ENCODE assay signal across 25 cellular contexts in genomic region chr2:29892576-29892975, GRCh38. TPM values are rescaled to one million over a fixed set of nuclear protein-coding genes. Genes with fewer than 3 reads are reported as not detected.
DNase-seq lines count a peak whose midpoint lies in the region; ATAC-seq, FAIRE-seq and TF ChIP-seq lines count a peak whose summit lies in the region.
"Had no signal": no experiment of that assay in that cellular context is flagged by ENCODE, and none has a peak within 500 bp of the region (broad histone marks: within the 10 kb centered on the region; RNA-seq: fewer than 3 reads in every experiment).

No MANE protein-coding gene starts in this region.

- H3K79me2 ChIP-seq in astrocyte (ENCODE audit: insufficient read depth, low read length) = no peaks in the 10 kb centered on the region

- H3K9me3 Mint-ChIP-seq in astrocyte (ENCODE audit: unreplicated experiment) = peaks cover 2% of the 10 kb centered on the region
- H3K9me3 Mint-ChIP-seq in WTC11 = no peaks in the 10 kb centered on the region
- H3K9me3 Mint-ChIP-seq: CD8-positive, alpha-beta T cell; GM23338; H9 had no signal

- H3K27ac Mint-ChIP-seq in astrocyte (ENCODE audit: unreplicated experiment) (peak overlapping the region; percentile 82), WTC11 (no peak overlapping the region)
- H3K27ac Mint-ChIP-seq: B cell; CD4-positive, CD25-positive, alpha-beta regulatory T cell; CD8-positive, alpha-beta T cell; GM23338; H9 had no signal

- H3K4me2 ChIP-seq in astrocyte (ENCODE audit: low read length) = no peak overlapping the region
- H3K4me2 ChIP-seq: BLaER1, GM23338 had no signal

- H3K27ac ChIP-seq in astrocyte (ENCODE audit: low read depth, low read length) = no peak overlapping the region
- H3K27ac ChIP-seq: 22Rv1, BLaER1, C4-2B had no signal

- no peaks in the 10 kb centered on the region for H3K36me3 Mint-ChIP-seq in astrocyte (ENCODE audit: low read depth, unreplicated experiment)
- H3K36me3 Mint-ChIP-seq in WTC11 = no peaks in the 10 kb centered on the region
- H3K36me3 Mint-ChIP-seq: CD4-positive, CD25-positive, alpha-beta regulatory T cell; CD8-positive, alpha-beta T cell had no signal

- FAIRE-seq in astrocyte (lab: Jason Lieb, UNC) = no peak
- FAIRE-seq: A204.1, G401.6, GM12892, GM19239 had no signal

- H3K9me3 ChIP-seq in astrocyte (ENCODE audit: insufficient read depth, low read depth, low read length) = no peaks in the 10 kb centered on the region
- H3K9me3 ChIP-seq: BLaER1, Caco-2 had no signal

- no peaks in the 10 kb centered on the region for H4K20me1 ChIP-seq in astrocyte (ENCODE audit: insufficient read depth, low read length)
- H4K20me1 ChIP-seq: BLaER1 had no signal

- H3K4me1 Mint-ChIP-seq in astrocyte (ENCODE audit: low read depth, unreplicated experiment) (peaks cover 35% of the 10 kb centered on the region), WTC11 (peaks cover 15% of the 10 kb centered on the region)
- H3K4me1 Mint-ChIP-seq: B cell; CD4-positive, CD25-positive, alpha-beta regulatory T cell had no signal

- TF ChIP-seq CTCF in astrocyte (IDR thresholded peaks at IDR 0.05; ENCODE audit: insufficient read depth, low read depth, low read length) (no peak), WTC11 (IDR thresholded peaks at IDR 0.05) (no peak)

- no peak overlapping the region for H3K4me3 Mint-ChIP-seq in astrocyte (ENCODE audit: unreplicated experiment)
- H3K4me3 Mint-ChIP-seq in WTC11 = no peak overlapping the region
- H3K4me3 Mint-ChIP-seq: B cell; CD4-positive, CD25-positive, alpha-beta regulatory T cell; CD8-positive, alpha-beta T cell; GM23338; H9 had no signal

- POLR2A ChIA-PET in WTC11 (lab: Charles Lee) = no interaction called here

- intact Hi-C loops in Right ventricle myocardium inferior (cut with DNase I) = no loop called here
- intact Hi-C loops in left cardiac atrium (cut with DNase I) = no loop called here

- no peaks in the 10 kb centered on the region for H3K36me3 ChIP-seq in astrocyte (ENCODE audit: insufficient read depth, low read length)
- H3K36me3 ChIP-seq: BLaER1 had no signal

- H3K4me1 ChIP-seq in astrocyte (ENCODE audit: insufficient read depth, low read length) = no peaks in the 10 kb centered on the region
- H3K4me1 ChIP-seq: BLaER1, Caco-2 had no signal

- no peaks in the 10 kb centered on the region for H3K27me3 ChIP-seq in astrocyte (ENCODE audit: insufficient read depth, low read length)
- H3K27me3 ChIP-seq: BLaER1 had no signal

- H3K27me3 Mint-ChIP-seq in astrocyte (ENCODE audit: low read depth, unreplicated experiment) (peaks cover 27% of the 10 kb centered on the region), WTC11 (ENCODE audit: low read depth) (peaks cover 6% of the 10 kb centered on the region)

- no peak overlapping the region for H3K4me3 ChIP-seq in astrocyte (ENCODE audit: insufficient read depth, low read depth, low read length)
- H3K4me3 ChIP-seq: BLaER1, GM23338 had no signal

- peak; percentile 25 for DNase-seq in Right ventricle myocardium inferior (ENCODE audit: missing footprints)
- DNase-seq in left cardiac atrium = no peak
- DNase-seq in astrocyte (ENCODE audit: low read depth) = peak; percentile 51
- DNase-seq in hepatic stellate cell (ENCODE audit: low spot score) = peak; percentile 7
- DNase-seq in WTC11 (ENCODE audit: low spot score) = no peak
- DNase-seq in cerebellar nuclear complex (lab: John Stamatoyannopoulos, UW) = no peak
- DNase-seq: Caco-2; CD4-positive, CD25-positive, alpha-beta regulatory T cell; CD8-positive, alpha-beta T cell; DMS153; DND-41; H9 had no signal

- H2AFZ ChIP-seq in astrocyte (ENCODE audit: low read depth, low read length) = no peak overlapping the region
- H2AFZ ChIP-seq: GM23338 had no signal

- H3K9ac ChIP-seq in astrocyte (ENCODE audit: low read length) = no peak overlapping the region
- H3K9ac ChIP-seq: BLaER1 had no signal

- CTCF ChIA-PET in WTC11 (lab: Charles Lee) = no interaction called here

- ATAC-seq in Right ventricle myocardium inferior (no peak), left cardiac atrium (no peak), WTC11 (no peak), HG03097 (IDR thresholded peaks at IDR 0.05; ENCODE audit: low FRiP score, unreplicated experiment) (no peak), GM18870 (IDR thresholded peaks at IDR 0.05; ENCODE audit: unreplicated experiment) (no peak)
- ATAC-seq: CD8-positive, alpha-beta T cell; GM23338; HCT116 had no signal

TF ChIP-seq in WTC11, 78 proteins besides CTCF, POLR2A, EP300 and RAD21:
- TF ChIP-seq ZBTB43 (CRISPR knock-in tag; IDR thresholded peaks at IDR 0.05) = no peak
- no peak for TF ChIP-seq HMGA2 (CRISPR knock-in tag; IDR thresholded peaks at IDR 0.05)
- no peak for TF ChIP-seq ZNF671 (CRISPR knock-in tag; IDR thresholded peaks at IDR 0.05)
- TF ChIP-seq ZMAT4 (CRISPR knock-in tag; IDR thresholded peaks at IDR 0.05) = no peak
- no peak for TF ChIP-seq NR2C2 (CRISPR knock-in tag; IDR thresholded peaks at IDR 0.05)
TF ChIP-seq in WTC11: peak in this region for 0.

RNA-seq across cellular contexts. Expression of gene ALK, which starts 28.8 kb away (rescaled TPM):
- total RNA-seq in Right ventricle myocardium inferior (0.08 TPM), left cardiac atrium (under 1 TPM; 0.21 to 0.26 TPM), astrocyte (0.16 and 0.46 TPM in 2 replicates), WTC11 (2021) (0.09 to 0.11 TPM in 2 of 3 replicates, not detected in the other)
- total RNA-seq: B cell; CD4-positive, CD25-positive, alpha-beta regulatory T cell; CD8-positive, alpha-beta T cell; H4; H9 had no signal

Comparison
In these comparisons a context has a peak if more than half of its experiments do, and no peak if none do; other contexts are left out.
1. DNase-seq: peak in Right ventricle myocardium inferior (single experiment), astrocyte (single experiment) and hepatic stellate cell (single experiment); none in left cardiac atrium (single experiment), WTC11 (single experiment) and cerebellar nuclear complex (0 of 2).